Comparison of ENCODE assay signal across 12 cellular contexts in genomic region chr1:50420689-50421365, GRCh38. TPM values are rescaled to one million over a fixed set of nuclear protein-coding genes. Genes with fewer than 3 reads are reported as not detected.
A peak's percentile ranks its signal among the peaks of the same experiment; 100 is the strongest.
DNase-seq lines count a peak whose midpoint lies in the region; ATAC-seq and TF ChIP-seq lines count a peak whose summit lies in the region.
"Had no signal": no experiment of that assay in that cellular context is flagged by ENCODE, and none has a peak within 500 bp of the region (broad histone marks: within the 10 kb centered on the region; RNA-seq: fewer than 3 reads in every experiment).

No MANE protein-coding gene starts in this region.

- peak; percentile 62 for DNase-seq in activated CD4-positive, alpha-beta T cell treated with anti-CD3 and anti-CD28 coated beads, Interleukin-2, amount 10 ng/mL, durations not matched to agents 24 days and 14 days
- no peak for DNase-seq in activated CD4-positive, alpha-beta T cell treated with anti-CD3 and anti-CD28 coated beads for 1 hour
- DNase-seq in WTC11 (ENCODE audit: low spot score) (peak; percentile 70), iPS DF 6.9 (ENCODE audit: low read depth, low spot score) (no peak), NCI-H748 (lab: John Stamatoyannopoulos, UW; ENCODE audit: unreplicated experiment) (no peak), DMS114 treated with DMSO at 0.1 percent for 48 hours (lab: John Stamatoyannopoulos, UW; ENCODE audit: unreplicated experiment) (no peak), NCI-H2081 (lab: John Stamatoyannopoulos, UW) (no peak)
- DNase-seq: NCI-H510A treated with DMSO at 0.1 percent for 48 hours, right lobe of liver had no signal

- WGBS in iPS DF 6.9 (ENCODE audit: insufficient coverage, insufficient read length) = no CpG with 5 or more reads among the region's 69 CpGs

- peak overlapping the region; percentile 19; the same call in 1 of the 2 replicates for H3K4me3 ChIP-seq in iPS DF 6.9 (ENCODE audit: low read length)
- H3K4me3 ChIP-seq: right lobe of liver had no signal

- peak overlapping the region; percentile 25 for H3K4me3 Mint-ChIP-seq in activated CD4-positive, alpha-beta T cell treated with anti-CD3 and anti-CD28 coated beads, Interleukin-2, amount 10 ng/mL, durations not matched to agents 24 days and 14 days
- peak overlapping the region; percentile 57 for H3K4me3 Mint-ChIP-seq in WTC11
- peak overlapping the region; percentile 21 for H3K4me3 Mint-ChIP-seq in stimulated activated memory B cell treated with anti-CD40 and anti-IgM and Interleukin-4, amounts not matched to agents 10 μg/mL and 1 μg/mL and 100 μg/mL, for 72 hours

- TF ChIP-seq CTCF in WTC11 (IDR thresholded peaks at IDR 0.05) = no peak

- ATAC-seq in WTC11 = peak; percentile 5
- ATAC-seq in stimulated activated memory B cell treated with anti-CD40 and anti-IgM and Interleukin-4, amounts not matched to agents 10 μg/mL and 1 μg/mL and 100 μg/mL, for 72 hours = no peak
- ATAC-seq: right lobe of liver had no signal

- no peaks in the 10 kb centered on the region for H3K36me3 ChIP-seq in iPS DF 6.9 (ENCODE audit: control insufficient read depth, insufficient read depth, low read length)
- H3K36me3 ChIP-seq: right lobe of liver had no signal

- POLR2A ChIA-PET in WTC11 (lab: Charles Lee) = interaction anchor here (1.3 kb wide), 1 partner anchor 9 kb away, joined by 3 read pairs; no protein-coding TSS in a partner anchor

- peaks cover 3% of the 10 kb centered on the region; the same call in 1 of the 2 replicates for H3K4me1 ChIP-seq in iPS DF 6.9 (ENCODE audit: control insufficient read depth, insufficient read depth, low read length)

- peaks cover 78% of the 10 kb centered on the region for H3K27me3 Mint-ChIP-seq in activated CD4-positive, alpha-beta T cell treated with anti-CD3 and anti-CD28 coated beads, Interleukin-2, amount 10 ng/mL, durations not matched to agents 24 days and 14 days
- H3K27me3 Mint-ChIP-seq in WTC11 (ENCODE audit: low read depth) = peaks cover 97% of the 10 kb centered on the region
- H3K27me3 Mint-ChIP-seq in stimulated activated memory B cell treated with anti-CD40 and anti-IgM and Interleukin-4, amounts not matched to agents 10 μg/mL and 1 μg/mL and 100 μg/mL, for 72 hours = peaks cover 90% of the 10 kb centered on the region

- H3K9me3 Mint-ChIP-seq in activated CD4-positive, alpha-beta T cell treated with anti-CD3 and anti-CD28 coated beads, Interleukin-2, amount 10 ng/mL, durations not matched to agents 24 days and 14 days = peaks cover 15% of the 10 kb centered on the region
- no peaks in the 10 kb centered on the region for H3K9me3 Mint-ChIP-seq in WTC11
- H3K9me3 Mint-ChIP-seq in stimulated activated memory B cell treated with anti-CD40 and anti-IgM and Interleukin-4, amounts not matched to agents 10 μg/mL and 1 μg/mL and 100 μg/mL, for 72 hours = peaks cover 5% of the 10 kb centered on the region

- no peaks in the 10 kb centered on the region for H3K9me3 ChIP-seq in iPS DF 6.9 (ENCODE audit: control insufficient read depth, insufficient read depth, low read length)
- H3K9me3 ChIP-seq: right lobe of liver had no signal

- no peak overlapping the region for H3K27ac ChIP-seq in iPS DF 6.9 (ENCODE audit: low read length)
- H3K27ac ChIP-seq: right lobe of liver had no signal

- intact Hi-C loops in activated CD4-positive, alpha-beta T cell treated with anti-CD3 and anti-CD28 coated beads, Interleukin-2, amount 10 ng/mL, durations not matched to agents 24 days and 14 days (cut with micrococcal nuclease) = no loop called here

- peaks cover 95% of the 10 kb centered on the region for H3K27me3 ChIP-seq in iPS DF 6.9 (ENCODE audit: control insufficient read depth, insufficient read depth, low read length)

- peaks cover 20% of the 10 kb centered on the region for H3K36me3 Mint-ChIP-seq in activated CD4-positive, alpha-beta T cell treated with anti-CD3 and anti-CD28 coated beads, Interleukin-2, amount 10 ng/mL, durations not matched to agents 24 days and 14 days (ENCODE audit: low read depth)
- H3K36me3 Mint-ChIP-seq in WTC11 = peaks cover 7% of the 10 kb centered on the region
- H3K36me3 Mint-ChIP-seq in stimulated activated memory B cell treated with anti-CD40 and anti-IgM and Interleukin-4, amounts not matched to agents 10 μg/mL and 1 μg/mL and 100 μg/mL, for 72 hours = no peaks in the 10 kb centered on the region

- peak overlapping the region; percentile 83 for H3K27ac Mint-ChIP-seq in activated CD4-positive, alpha-beta T cell treated with anti-CD3 and anti-CD28 coated beads, Interleukin-2, amount 10 ng/mL, durations not matched to agents 24 days and 14 days
- no peak overlapping the region for H3K27ac Mint-ChIP-seq in WTC11
- H3K27ac Mint-ChIP-seq in stimulated activated memory B cell treated with anti-CD40 and anti-IgM and Interleukin-4, amounts not matched to agents 10 μg/mL and 1 μg/mL and 100 μg/mL, for 72 hours = no peak overlapping the region

- H3K4me1 Mint-ChIP-seq in activated CD4-positive, alpha-beta T cell treated with anti-CD3 and anti-CD28 coated beads, Interleukin-2, amount 10 ng/mL, durations not matched to agents 24 days and 14 days = peaks cover 34% of the 10 kb centered on the region
- H3K4me1 Mint-ChIP-seq in WTC11 = peaks cover 67% of the 10 kb centered on the region
- peaks cover 41% of the 10 kb centered on the region for H3K4me1 Mint-ChIP-seq in stimulated activated memory B cell treated with anti-CD40 and anti-IgM and Interleukin-4, amounts not matched to agents 10 μg/mL and 1 μg/mL and 100 μg/mL, for 72 hours

- CTCF ChIA-PET in WTC11 (lab: Charles Lee) = no interaction called here

TF ChIP-seq in WTC11, 78 proteins besides CTCF, POLR2A, EP300 and RAD21 (continues in another document):
- TF ChIP-seq ZNF121 (CRISPR knock-in tag; IDR thresholded peaks at IDR 0.05) (no peak), ZNF219 (CRISPR knock-in tag; IDR thresholded peaks at IDR 0.05; ENCODE audit: borderline replicate concordance) (no peak), ZNF317 (CRISPR knock-in tag; IDR thresholded peaks at IDR 0.05; ENCODE audit: borderline replicate concordance, low read depth) (no peak), ZBTB21 (CRISPR knock-in tag; IDR thresholded peaks at IDR 0.05; ENCODE audit: borderline replicate concordance) (no peak), STAT6 (CRISPR knock-in tag; conservative IDR thresholded peaks at IDR 0.05; ENCODE audit: low read depth) (no peak), E2F4 (CRISPR knock-in tag; IDR thresholded peaks at IDR 0.05; ENCODE audit: borderline replicate concordance, low read depth) (0 out of 2 replicates have a peak, but pooled peaks have one; percentile 50), JAZF1 (CRISPR knock-in tag; IDR thresholded peaks at IDR 0.05) (no peak), MAX (CRISPR knock-in tag; IDR thresholded peaks at IDR 0.05) (peak; percentile 74; the same call in 1 of the 2 replicates), ERG (CRISPR knock-in tag; IDR thresholded peaks at IDR 0.05) (no peak)

RNA-seq across cellular contexts. Expression of gene DMRTA2, which starts 2.4 kb away (rescaled TPM):
- total RNA-seq in activated CD4-positive, alpha-beta T cell treated with anti-CD3 and anti-CD28 coated beads, Interleukin-2, amount 10 ng/mL, durations not matched to agents 24 days and 14 days = not detected in 2 replicates
- total RNA-seq in WTC11 (2021) = not detected in 3 replicates
- total RNA-seq: kidney epithelial cell; right lobe of liver; T-helper 1 cell treated with Interleukin-12 subunit alpha and Interleukin-12 subunit beta and Interleukin-4 antibody, amounts not matched to agents 30 ng/mL and 1 ng/mL, for 36 hours had no signal

Comparison
In these comparisons a context has a peak if more than half of its experiments do, and no peak if none do; other contexts are left out.
1. DNase-seq: peak in activated CD4-positive, alpha-beta T cell treated with anti-CD3 and anti-CD28 coated beads, Interleukin-2, amount 10 ng/mL, durations not matched to agents 24 days and 14 days (single experiment) and WTC11 (single experiment); none in activated CD4-positive, alpha-beta T cell treated with anti-CD3 and anti-CD28 coated beads for 1 hour (single experiment), iPS DF 6.9 (single experiment), NCI-H748 (single experiment), DMS114 treated with DMSO at 0.1 percent for 48 hours (single experiment) and NCI-H2081 (0 of 2).
2. Peak in every context shown above with its lines, with median percentiles within 50 percentile points of each other: H3K4me3 Mint-ChIP-seq.